11 cellular contexts compared by ENCODE assay signal in the genomic region with DNA sequence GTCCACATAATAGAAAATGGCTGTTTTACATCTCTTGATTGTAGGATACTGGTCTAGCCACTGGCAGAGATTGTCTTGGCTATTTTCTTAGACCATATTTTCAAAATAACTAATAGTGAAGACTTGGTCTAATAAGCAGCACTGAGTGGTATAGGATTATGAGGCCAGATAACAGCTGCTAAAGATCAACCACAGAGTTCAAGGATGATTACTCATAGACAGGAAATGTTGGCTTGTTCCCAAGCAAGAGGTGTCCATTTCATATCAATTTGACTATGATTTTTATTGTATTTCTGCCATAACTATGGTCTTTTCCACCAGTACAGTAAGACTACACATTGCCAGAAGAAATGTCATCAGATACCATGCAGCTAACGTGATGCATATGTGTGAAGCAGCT.
DNase-seq lines count a peak whose midpoint lies in the region; ATAC-seq, FAIRE-seq and TF ChIP-seq lines count a peak whose summit lies in the region.
"Had no signal": no experiment of that assay in that cellular context is flagged by ENCODE, and none has a peak within 500 bp of the region (broad histone marks: within the 10 kb centered on the region; RNA-seq: fewer than 3 reads in every experiment).

No MANE protein-coding gene starts in this region.

- FAIRE-seq in H54 (lab: Jason Lieb, UNC), result peak; percentile 81

- no TSS peak for BruUV-seq in A673 (replicated peaks; lab: Mats Ljungman, UMichigan)

- no peak for ATAC-seq in GM21825 (IDR thresholded peaks at IDR 0.05; ENCODE audit: unreplicated experiment)

- H3K27me3 ChIP-seq in A673 (replicated peaks; ENCODE audit: insufficient read depth, low read depth, low read length, poor library complexity), result no peaks in the 10 kb centered on the region

- peaks cover 3% of the 10 kb centered on the region for H3K4me1 ChIP-seq in A673 (ENCODE audit: insufficient read depth, low read length, poor library complexity, severe bottlenecking)

- POLR2A ChIA-PET in A673 (lab: Charles Lee; ENCODE audit: low non-redundant PET) (no interaction called here), RWPE1 (lab: Yijun Ruan, JAX; ENCODE audit: low non-redundant PET) (no interaction called here)

- DNase-seq in A673 (ENCODE audit: low spot score), result peak; percentile 4
- peak; percentile 3 for DNase-seq in H54 (ENCODE audit: insufficient read length, low spot score)
- peak; percentile 52 for DNase-seq in RWPE1 (ENCODE audit: low spot score)
- peak; percentile 68 for DNase-seq in fibroblast of the conjunctiva (ENCODE audit: low read depth)
- no peak for DNase-seq in HK-2 (ENCODE audit: unreplicated experiment)
- no peak for DNase-seq in HuH-7 (ENCODE audit: low spot score)
- no peak for DNase-seq in NCI-H2107 (lab: John Stamatoyannopoulos, UW)
- DNase-seq: activated CD4-positive, alpha-beta T cell treated with anti-CD3 and anti-CD28 coated beads, Interleukin-2, amount 50 U/mL, for 48 hours; effector CD8-positive, alpha-beta T cell; KBM-7 had no signal

- no peak overlapping the region for H3K27ac ChIP-seq in A673 (ENCODE audit: low read depth, low read length, poor library complexity, severe bottlenecking)
- no peak overlapping the region for H3K27ac ChIP-seq in RWPE1

- H3K36me3 ChIP-seq in A673 (ENCODE audit: insufficient read depth, low read length, poor library complexity, severe bottlenecking), result no peaks in the 10 kb centered on the region

- intact Hi-C loops in A673 (cut with micrococcal nuclease; ENCODE audit: unreplicated experiment), result no loop called here

- TF ChIP-seq POLR2A in H54 (IDR thresholded peaks at IDR 0.05; ENCODE audit: low read depth, low read length), result no peak

- H3K9me3 ChIP-seq in A673 (ENCODE audit: low read depth, low read length, poor library complexity, severe bottlenecking), result peaks cover 6% of the 10 kb centered on the region

- H3K4me3 ChIP-seq in A673 (ENCODE audit: low read depth, low read length, poor library complexity, severe bottlenecking), result no peak overlapping the region

- no peak for TF ChIP-seq CTCF in A673 (conservative IDR thresholded peaks at IDR 0.05; ENCODE audit: low read depth, low read length)
- no peak for TF ChIP-seq CTCF in RWPE1 (conservative IDR thresholded peaks at IDR 0.05; ENCODE audit: low read depth)

- CTCF ChIA-PET in A673 (lab: Charles Lee) (no interaction called here), RWPE1 (lab: Yijun Ruan, JAX) (no interaction called here)

Comparison
In these comparisons a context has a peak if more than half of its experiments do, and no peak if none do; other contexts are left out.
1. DNase-seq: peak in A673 (single experiment), H54 (single experiment), RWPE1 (single experiment) and fibroblast of the conjunctiva (single experiment); none in HK-2 (single experiment), HuH-7 (single experiment) and NCI-H2107 (single experiment).